In genomic region chr3:86794336-86795065, GRCh38 we compare ENCODE assay signal across 12 cellular contexts.
A peak's percentile ranks its signal among the peaks of the same experiment; 100 is the strongest.
DNase-seq lines count a peak whose midpoint lies in the region; ATAC-seq and TF ChIP-seq lines count a peak whose summit lies in the region.
"Had no signal": no experiment of that assay in that cellular context is flagged by ENCODE, and none has a peak within 500 bp of the region (broad histone marks: within the 10 kb centered on the region; RNA-seq: fewer than 3 reads in every experiment).

No MANE protein-coding gene starts in this region.

- no peaks in the 10 kb centered on the region for H3K36me3 ChIP-seq in HUES64 (ENCODE audit: insufficient read depth, low read length)
- no peaks in the 10 kb centered on the region for H3K36me3 ChIP-seq in mesendoderm (ENCODE audit: control insufficient read depth, insufficient read depth, low read length)
- no peaks in the 10 kb centered on the region for H3K36me3 ChIP-seq in thyroid gland

- H3K79me2 ChIP-seq in mesendoderm (ENCODE audit: control insufficient read depth, insufficient read depth, low read length), result no peaks in the 10 kb centered on the region

- H3K27ac Mint-ChIP-seq in chondrocyte (ENCODE audit: unreplicated experiment), result peak overlapping the region; percentile 95
- H3K27ac Mint-ChIP-seq in activated naive CD4-positive, alpha-beta T cell treated with anti-CD3 and anti-CD28 coated beads, Interleukin-2, amount 50 U/mL, for 72 hours, result no peak overlapping the region
- H3K27ac Mint-ChIP-seq: activated naive CD8-positive, alpha-beta T cell had no signal

- H3K27ac ChIP-seq in HUES64 (ENCODE audit: low read depth, low read length), result peak overlapping the region; percentile 61; the same call in 1 of the 2 replicates
- no peak overlapping the region for H3K27ac ChIP-seq in mesendoderm (ENCODE audit: low read depth, low read length)
- peak overlapping the region in 2 of 3 donors; percentile 32 to 51 for H3K27ac ChIP-seq in thyroid gland

- no peak for ATAC-seq in activated naive CD4-positive, alpha-beta T cell treated with anti-CD3 and anti-CD28 coated beads, Interleukin-2, amount 50 U/mL, for 72 hours

- no peak for DNase-seq in chondrocyte (ENCODE audit: low spot score)
- peak; percentile 24 for DNase-seq in mesendoderm
- no peak for DNase-seq in thyroid gland
- no peak for DNase-seq in NCI-H1694 (lab: John Stamatoyannopoulos, UW)
- no peak for DNase-seq in activated naive CD4-positive, alpha-beta T cell treated with anti-CD3 and anti-CD28 coated beads, Interleukin-2, amount 50 U/mL, for 72 hours (ENCODE audit: low spot score in 2 of 2)
- no peak for DNase-seq in putamen (ENCODE audit: low spot score)
- DNase-seq in GM20000 (ENCODE audit: low spot score), result no peak
- DNase-seq: activated CD4-positive, alpha-beta T cell treated with anti-CD3 and anti-CD28 coated beads, Interleukin-2, amount 50 U/mL, for 48 hours; DMS153; NCI-H510A treated with DMSO at 0.1 percent for 48 hours had no signal

- H2AK5ac ChIP-seq in mesendoderm (ENCODE audit: low read length), result no peak overlapping the region

- H2BK15ac ChIP-seq in mesendoderm (replicated peaks; ENCODE audit: low read depth), result no peak overlapping the region

- H3K27me3 ChIP-seq in HUES64 (ENCODE audit: insufficient read depth, low read length) (no peaks in the 10 kb centered on the region), mesendoderm (ENCODE audit: insufficient read depth, low read length, poor library complexity) (no peaks in the 10 kb centered on the region), thyroid gland (no peaks in the 10 kb centered on the region)

- H3K4me1 Mint-ChIP-seq in chondrocyte (ENCODE audit: low read depth), result peaks cover 53% of the 10 kb centered on the region

- H3K18ac ChIP-seq in mesendoderm (ENCODE audit: low read length), result no peak overlapping the region

- H3K4me1 ChIP-seq in HUES64 (ENCODE audit: insufficient read depth, low read length), result peaks cover 16% of the 10 kb centered on the region
- no peaks in the 10 kb centered on the region for H3K4me1 ChIP-seq in mesendoderm (ENCODE audit: control insufficient read depth, low read depth, low read length)
- H3K4me1 ChIP-seq in thyroid gland, result no peaks in the 10 kb centered on the region

- H3K4me3 ChIP-seq in HUES64 (ENCODE audit: low read length) (no peak overlapping the region), mesendoderm (ENCODE audit: low read length) (no peak overlapping the region), thyroid gland (replicated peaks in 1 of 3) (no peak overlapping the region)

- no peaks in the 10 kb centered on the region for H3K36me3 Mint-ChIP-seq in chondrocyte (ENCODE audit: low read depth)
- no peaks in the 10 kb centered on the region for H3K36me3 Mint-ChIP-seq in activated naive CD4-positive, alpha-beta T cell treated with anti-CD3 and anti-CD28 coated beads, Interleukin-2, amount 50 U/mL, for 72 hours
- H3K36me3 Mint-ChIP-seq: activated naive CD8-positive, alpha-beta T cell had no signal

- no peak overlapping the region for H3K56ac ChIP-seq in mesendoderm (ENCODE audit: low read length)

- WGBS in HUES64, result 97% methylated on average over 2 of the region's 3 CpGs
- WGBS in mesendoderm (ENCODE audit: extremely low coverage, insufficient coverage, low lambda C conversion rate), result no CpG with 5 or more reads among the region's 3 CpGs
- WGBS in thyroid gland, 2 donors, result 60 to 63% methylated on average over 3 of the region's 3 CpGs

- H3K9me3 Mint-ChIP-seq in chondrocyte (ENCODE audit: low read depth), result peaks cover 2% of the 10 kb centered on the region
- H3K9me3 Mint-ChIP-seq in activated naive CD4-positive, alpha-beta T cell treated with anti-CD3 and anti-CD28 coated beads, Interleukin-2, amount 50 U/mL, for 72 hours, result peaks cover 0 to 4% of the 10 kb centered on the region in 2 donors

- no peak overlapping the region for H4K5ac ChIP-seq in mesendoderm (ENCODE audit: low read length)

- H3K23ac ChIP-seq in mesendoderm (ENCODE audit: low read length), result no peak overlapping the region

- TF ChIP-seq POLR2A in thyroid gland (IDR thresholded peaks at IDR 0.05), result no peak

- H3K9ac ChIP-seq in HUES64 (ENCODE audit: low read depth, low read length) (peak overlapping the region; percentile 35; the same call in 1 of the 2 replicates), mesendoderm (ENCODE audit: low read length) (no peak overlapping the region)

- peak overlapping the region; percentile 33 for H3K4me3 Mint-ChIP-seq in chondrocyte (ENCODE audit: unreplicated experiment)
- H3K4me3 Mint-ChIP-seq: activated naive CD8-positive, alpha-beta T cell had no signal

- H3K27me3 Mint-ChIP-seq in chondrocyte (ENCODE audit: low read depth), result no peaks in the 10 kb centered on the region
- H3K27me3 Mint-ChIP-seq: activated naive CD8-positive, alpha-beta T cell had no signal

- H4K8ac ChIP-seq in mesendoderm (ENCODE audit: low read depth, low read length), result no peak overlapping the region

- no peak overlapping the region for H2BK5ac ChIP-seq in mesendoderm (ENCODE audit: low read length)

- H3K79me1 ChIP-seq in mesendoderm (ENCODE audit: low read length), result no peaks in the 10 kb centered on the region

- H3K9me3 ChIP-seq in HUES64 (ENCODE audit: insufficient read depth, low read depth, low read length), result no peaks in the 10 kb centered on the region
- H3K9me3 ChIP-seq in thyroid gland, result no peaks in the 10 kb centered on the region

- no peak overlapping the region for H3K4ac ChIP-seq in mesendoderm (ENCODE audit: low read depth, low read length)

- TF ChIP-seq CTCF in chondrocyte (IDR thresholded peaks at IDR 0.05) (no peak), thyroid gland (IDR thresholded peaks at IDR 0.05) (no peak), GM20000 (IDR thresholded peaks at IDR 0.05; ENCODE audit: extremely low read depth, missing control alignments) (no peak)

- H3K4me2 ChIP-seq in mesendoderm (ENCODE audit: low read length), result no peak overlapping the region

- intact Hi-C loops in thyroid gland (cut with DNase I), result no loop called here

- no peak overlapping the region for H2BK120ac ChIP-seq in mesendoderm (ENCODE audit: low read depth, low read length)
